20 cellular contexts compared by ENCODE assay signal in genomic region chr22:17796695-17797094, GRCh38.
"Had no signal": no experiment of that assay in that cellular context is flagged by ENCODE, and none has a peak within 500 bp of the region (broad histone marks: within the 10 kb centered on the region; RNA-seq: fewer than 3 reads in every experiment).

No MANE protein-coding gene starts in this region.

- ATAC-seq: activated T-cell treated with anti-CD3 and anti-CD28 coated beads, Interleukin-2, amount 50 U/mL, for 4 hours; foreskin keratinocyte; left colon; lower lobe of right lung; natural killer cell treated with Interleukin-12 subunit alpha and Interleukin-12 subunit beta and Interleukin-15 and Interleukin-18, amount 100 ng/mL, for 72 hours; sciatic nerve had no signal

- H3K36me3 Mint-ChIP-seq: natural killer cell treated with Interleukin-12 subunit alpha and Interleukin-12 subunit beta and Interleukin-15 and Interleukin-18, amount 100 ng/mL, for 72 hours had no signal

- H3K4me1 ChIP-seq: foreskin keratinocyte, lower lobe of right lung, tibial artery had no signal

- H3K4me3 ChIP-seq: lower lobe of right lung, smooth muscle cell, tibial artery had no signal

- H3K9me3 Mint-ChIP-seq: activated CD4-positive, alpha-beta T cell treated with anti-CD3 and anti-CD28 coated beads, Interleukin-2, amount 10 ng/mL, durations not matched to agents 24 days and 14 days; activated naive CD4-positive, alpha-beta T cell treated with anti-CD3 and anti-CD28 coated beads for 36 hours; activated T-cell treated with anti-CD3 and anti-CD28 coated beads, Interleukin-2, amount 50 U/mL, for 4 hours; natural killer cell treated with Interleukin-12 subunit alpha and Interleukin-12 subunit beta and Interleukin-15 and Interleukin-18, amount 100 ng/mL, for 72 hours had no signal

- H3K4me3 Mint-ChIP-seq: activated CD4-positive, alpha-beta T cell treated with anti-CD3 and anti-CD28 coated beads, Interleukin-2, amount 10 ng/mL, durations not matched to agents 24 days and 14 days; activated naive CD4-positive, alpha-beta T cell treated with anti-CD3 and anti-CD28 coated beads for 36 hours; activated T-cell treated with anti-CD3 and anti-CD28 coated beads, Interleukin-2, amount 50 U/mL, for 4 hours; brain; natural killer cell treated with Interleukin-12 subunit alpha and Interleukin-12 subunit beta and Interleukin-15 and Interleukin-18, amount 100 ng/mL, for 72 hours had no signal

- H3K27ac Mint-ChIP-seq: activated CD4-positive, alpha-beta T cell treated with anti-CD3 and anti-CD28 coated beads, Interleukin-2, amount 10 ng/mL, durations not matched to agents 24 days and 14 days; activated naive CD4-positive, alpha-beta T cell treated with anti-CD3 and anti-CD28 coated beads for 36 hours; brain; natural killer cell treated with Interleukin-12 subunit alpha and Interleukin-12 subunit beta and Interleukin-15 and Interleukin-18, amount 100 ng/mL, for 72 hours had no signal

- H3K27ac ChIP-seq: foreskin keratinocyte, lower lobe of right lung, tibial artery had no signal

- H3K4me1 Mint-ChIP-seq: brain had no signal

- H3K27me3 ChIP-seq: foreskin keratinocyte, tibial artery had no signal

- DNase-seq: activated CD4-positive, alpha-beta T cell treated with anti-CD3 and anti-CD28 coated beads, Interleukin-2, amount 10 ng/mL, durations not matched to agents 24 days and 14 days; activated CD8-positive, alpha-beta memory T cell treated with anti-CD3 and anti-CD28 coated beads, Interleukin-2, amount 50 U/mL, for 4 hours; activated naive CD4-positive, alpha-beta T cell treated with anti-CD3 and anti-CD28 coated beads for 36 hours; activated T-cell treated with anti-CD3 and anti-CD28 coated beads, Interleukin-2, amount 50 U/mL, for 4 hours; central memory CD4-positive, alpha-beta T cell; foreskin keratinocyte; glutamatergic neuron; hippocampal formation; islet precursor cell; left colon; lower lobe of right lung; stimulated activated CD4-positive, alpha-beta T cell treated with anti-CD3 and anti-CD28 coated beads, Interleukin-4, amount 100 ng/mL, for 4 hours; stimulated activated naive CD4-positive, alpha-beta T cell; substantia nigra; T1000; tibial artery had no signal

- H3K36me3 ChIP-seq: lower lobe of right lung had no signal

- H3K9me3 ChIP-seq: lower lobe of right lung, tibial artery had no signal

- H3K4me2 ChIP-seq: smooth muscle cell had no signal

- H3K27me3 Mint-ChIP-seq: activated CD4-positive, alpha-beta T cell treated with anti-CD3 and anti-CD28 coated beads, Interleukin-2, amount 10 ng/mL, durations not matched to agents 24 days and 14 days; brain; natural killer cell treated with Interleukin-12 subunit alpha and Interleukin-12 subunit beta and Interleukin-15 and Interleukin-18, amount 100 ng/mL, for 72 hours had no signal
